In genomic region chr11:67504023-67504949, GRCh38 we compare ENCODE assay signal across 8 cellular contexts. TPM values are rescaled to one million over a fixed set of nuclear protein-coding genes. Genes with fewer than 3 reads are reported as not detected.
A peak's percentile ranks its signal among the peaks of the same experiment; 100 is the strongest.
DNase-seq lines count a peak whose midpoint lies in the region; ATAC-seq, FAIRE-seq and TF ChIP-seq lines count a peak whose summit lies in the region.

No MANE protein-coding gene starts in this region.

- H3K9me3 Mint-ChIP-seq in central memory CD8-positive, alpha-beta T cell: no peaks in the 10 kb centered on the region
- H3K9me3 Mint-ChIP-seq in memory B cell: no peaks in the 10 kb centered on the region

- TF ChIP-seq POLR2A in GM12891 (IDR thresholded peaks at IDR 0.05; ENCODE audit: low read depth, low read length): no peak

- H3K4me3 Mint-ChIP-seq in central memory CD8-positive, alpha-beta T cell: peak overlapping the region; percentile 94
- H3K4me3 Mint-ChIP-seq in memory B cell: peak overlapping the region; percentile 92

- H3K27me3 ChIP-seq in thymus (ENCODE audit: control insufficient read depth, insufficient read depth): no peaks in the 10 kb centered on the region

- peak overlapping the region; percentile 99 for H3K27ac Mint-ChIP-seq in central memory CD8-positive, alpha-beta T cell (ENCODE audit: low read depth)
- H3K27ac Mint-ChIP-seq in memory B cell: peak overlapping the region; percentile 89

- peaks cover 35% of the 10 kb centered on the region for H3K36me3 ChIP-seq in thymus (ENCODE audit: control insufficient read depth, insufficient read depth)

- no peaks in the 10 kb centered on the region for H3K9me3 ChIP-seq in thymus (ENCODE audit: control insufficient read depth)

- no peak for ATAC-seq in central memory CD8-positive, alpha-beta T cell (replicated peaks; ENCODE audit: extremely low read depth, poor library complexity, severe bottlenecking)
- no peak for ATAC-seq in memory B cell (ENCODE audit: low read depth)

- H3K4me1 Mint-ChIP-seq in central memory CD8-positive, alpha-beta T cell: peaks cover 52% of the 10 kb centered on the region
- peaks cover 33% of the 10 kb centered on the region for H3K4me1 Mint-ChIP-seq in memory B cell

- peak; percentile 41 for FAIRE-seq in GM12891 (lab: Jason Lieb, UNC)

- H3K36me3 Mint-ChIP-seq in central memory CD8-positive, alpha-beta T cell (ENCODE audit: insufficient read depth): peaks cover 62% of the 10 kb centered on the region
- peaks cover 14% of the 10 kb centered on the region for H3K36me3 Mint-ChIP-seq in memory B cell

- peak overlapping the region; percentile 95 for H3K27ac ChIP-seq in thymus (ENCODE audit: low read depth)

- peak overlapping the region; percentile 90 for H3K4me3 ChIP-seq in thymus (ENCODE audit: low read length)

- peaks cover 41% of the 10 kb centered on the region for H3K4me1 ChIP-seq in thymus (ENCODE audit: control insufficient read depth, insufficient read depth, low read length)

- WGBS in thymus: 4% methylated on average over 99 of the region's 99 CpGs

- H3K27me3 Mint-ChIP-seq in central memory CD8-positive, alpha-beta T cell: no peaks in the 10 kb centered on the region
- no peaks in the 10 kb centered on the region for H3K27me3 Mint-ChIP-seq in memory B cell

- DNase-seq in 8988T (peak; percentile 84), GM12891 (ENCODE audit: insufficient read length, low spot score) (no peak), SK-N-DZ (ENCODE audit: low spot score) (peak; percentile 36), memory B cell (ENCODE audit: low spot score in 2 of 2) (peak in 1 of 2 donors; percentile 51), NCI-H1048 (lab: John Stamatoyannopoulos, UW) (no peak), hippocampal formation (lab: John Stamatoyannopoulos, UW) (no peak)
- no peak for DNase-seq in central memory CD8-positive, alpha-beta T cell (ENCODE audit: low spot score in 2 of 2)

TF ChIP-seq in GM12891, 5 proteins besides CTCF, POLR2A, EP300 and RAD21:
- TF ChIP-seq SPI1 (IDR thresholded peaks at IDR 0.05; ENCODE audit: low read depth, low read length) (no peak), POU2F2 (IDR thresholded peaks at IDR 0.05; ENCODE audit: low read depth, low read length) (no peak), TAF1 (IDR thresholded peaks at IDR 0.05; ENCODE audit: low read depth, low read length) (no peak)

RNA-seq across cellular contexts. Expression of gene PITPNM1, which starts 0.9 kb away (rescaled TPM):
- 23.3 TPM for polyA plus RNA-seq in GM12891 (2012; ENCODE audit: low read depth, missing spikeins)
- polyA plus RNA-seq in SK-N-DZ (2014; cell fraction: cytosol; rRNA removed): 28.4 and 31.1 TPM in 2 replicates
- 89.3 and 99.0 TPM in 2 replicates for polyA plus RNA-seq in SK-N-DZ (2014; cell fraction: nucleus; rRNA removed)
- polyA plus RNA-seq in thymus: 57.2 TPM

RNA-seq across cellular contexts. Expression of gene CDK2AP2, which starts 3.7 kb away (rescaled TPM):
- polyA plus RNA-seq in GM12891 (2012; ENCODE audit: low read depth, missing spikeins): 28.9 TPM
- 30.6 and 31.7 TPM in 2 replicates for polyA plus RNA-seq in SK-N-DZ (2014; cell fraction: cytosol; rRNA removed)
- 18.5 and 37.4 TPM in 2 replicates for polyA plus RNA-seq in SK-N-DZ (2014; cell fraction: nucleus; rRNA removed)
- polyA plus RNA-seq in thymus: 51.2 TPM

RNA-seq across cellular contexts. Expression of gene CABP2, which starts 19.0 kb away (rescaled TPM):
- not detected for polyA plus RNA-seq in GM12891 (2012; ENCODE audit: low read depth, missing spikeins)
- not detected in 2 replicates for polyA plus RNA-seq in SK-N-DZ (2014; cell fraction: cytosol; rRNA removed)
- not detected in 2 replicates for polyA plus RNA-seq in SK-N-DZ (2014; cell fraction: nucleus; rRNA removed)
- polyA plus RNA-seq in thymus: 0.14 TPM

RNA-seq across cellular contexts. Expression of gene AIP, which starts 21.5 kb away (rescaled TPM):
- 94.7 TPM for polyA plus RNA-seq in GM12891 (2012; ENCODE audit: low read depth, missing spikeins)
- polyA plus RNA-seq in SK-N-DZ (2014; cell fraction: cytosol; rRNA removed): 129 and 147 TPM in 2 replicates
- 65.6 and 94.1 TPM in 2 replicates for polyA plus RNA-seq in SK-N-DZ (2014; cell fraction: nucleus; rRNA removed)
- 96.4 TPM for polyA plus RNA-seq in thymus

RNA-seq across cellular contexts. Expression of gene TMEM134, which starts 35.2 kb away (rescaled TPM):
- polyA plus RNA-seq in GM12891 (2012; ENCODE audit: low read depth, missing spikeins): 49.6 TPM
- 41.5 and 105 TPM in 2 replicates for polyA plus RNA-seq in SK-N-DZ (2014; cell fraction: cytosol; rRNA removed)
- polyA plus RNA-seq in SK-N-DZ (2014; cell fraction: nucleus; rRNA removed): 31.5 and 76.6 TPM in 2 replicates
- 96.3 TPM for polyA plus RNA-seq in thymus

Comparison
In these comparisons a context has a peak if more than half of its experiments do, and no peak if none do; other contexts are left out.
1. DNase-seq: peak in 8988T (single experiment) and SK-N-DZ (single experiment); none in GM12891 (single experiment), central memory CD8-positive, alpha-beta T cell (0 of 2), NCI-H1048 (single experiment) and hippocampal formation (0 of 2).